ENCODE assay signal across 8 cellular contexts in the genomic region with DNA sequence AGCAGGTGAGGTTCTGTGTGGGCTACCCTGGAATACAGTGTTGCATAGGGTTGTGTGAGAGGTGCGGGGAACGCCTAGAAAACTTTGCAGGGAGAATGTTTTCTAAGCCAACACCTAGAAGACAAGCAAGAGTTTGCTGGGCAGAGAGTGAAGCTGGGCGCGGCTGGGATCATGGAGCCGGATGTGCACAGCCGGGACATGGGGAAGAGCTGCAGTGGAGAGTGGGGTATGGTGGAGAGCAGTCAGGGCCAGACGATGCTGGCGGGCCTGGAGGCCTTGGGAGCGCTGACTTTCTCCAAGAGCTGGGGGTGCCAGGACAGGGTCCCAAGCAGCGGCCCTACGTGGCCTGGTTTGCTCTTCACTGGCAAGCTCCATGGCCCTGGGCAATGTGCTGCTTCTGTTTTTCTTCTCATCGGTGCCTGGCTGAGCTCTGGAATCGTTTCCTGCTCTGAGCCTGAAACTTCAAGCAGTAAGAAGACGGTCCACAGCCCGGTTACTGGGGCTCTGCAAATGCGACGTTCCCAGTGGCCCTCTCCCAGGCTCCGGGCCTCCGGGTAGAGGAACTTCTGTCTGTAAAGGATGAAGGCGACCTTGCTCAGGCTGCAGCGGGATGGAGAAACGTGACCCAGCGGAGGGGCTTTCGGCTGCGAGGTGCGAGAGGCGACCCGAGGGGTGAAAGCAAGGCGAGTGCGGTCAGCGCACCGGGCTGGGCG. TPM values are rescaled to one million over a fixed set of nuclear protein-coding genes. Genes with fewer than 3 reads are reported as not detected.
DNase-seq lines count a peak whose midpoint lies in the region; ATAC-seq and TF ChIP-seq lines count a peak whose summit lies in the region.

No MANE protein-coding gene starts in this region.

- DNase-seq in activated CD8-positive, alpha-beta memory T cell treated with anti-CD3 and anti-CD28 coated beads, Interleukin-2, amount 10 ng/mL, durations not matched to agents 7 days and 5 days: no peak
- DNase-seq in activated CD8-positive, alpha-beta memory T cell treated with anti-CD3 and anti-CD28 coated beads for 24 hours: no peak
- DNase-seq in effector memory CD4-positive, alpha-beta T cell: no peak
- no peak for DNase-seq in memory B cell (ENCODE audit: low spot score in 2 of 2)
- DNase-seq in COLO829 (ENCODE audit: low spot score): no peak

- H3K27ac Mint-ChIP-seq in activated CD8-positive, alpha-beta memory T cell treated with anti-CD3 and anti-CD28 coated beads, Interleukin-2, amount 10 ng/mL, durations not matched to agents 7 days and 5 days: peak overlapping the region; percentile 81
- H3K27ac Mint-ChIP-seq in memory B cell: no peak overlapping the region

- H3K4me3 Mint-ChIP-seq in activated CD8-positive, alpha-beta memory T cell treated with anti-CD3 and anti-CD28 coated beads, Interleukin-2, amount 10 ng/mL, durations not matched to agents 7 days and 5 days: peak overlapping the region; percentile 74
- peak overlapping the region; percentile 85 for H3K4me3 Mint-ChIP-seq in memory B cell

- no peaks in the 10 kb centered on the region for H3K9me3 Mint-ChIP-seq in activated CD8-positive, alpha-beta memory T cell treated with anti-CD3 and anti-CD28 coated beads, Interleukin-2, amount 10 ng/mL, durations not matched to agents 7 days and 5 days (ENCODE audit: low read depth)
- H3K9me3 Mint-ChIP-seq in memory B cell: no peaks in the 10 kb centered on the region

- CTCF ChIA-PET in activated CD8-positive, alpha-beta memory T cell treated with anti-CD3 and anti-CD28 coated beads, Interleukin-2, amount 10 ng/mL, durations not matched to agents 7 days and 5 days (lab: Charles Lee): interaction anchor here (0.7 to 10.0 kb wide), 54 partner anchors 9 to 463 kb away, joined by 3 to 235 read pairs (median 5); a partner anchor contains a TSS

- H3K36me3 ChIP-seq in effector memory CD4-positive, alpha-beta T cell (ENCODE audit: control insufficient read depth, insufficient read depth, low read length): no peaks in the 10 kb centered on the region
- no peaks in the 10 kb centered on the region for H3K36me3 ChIP-seq in stomach smooth muscle (ENCODE audit: control insufficient read depth in 2 of 2, insufficient read depth in 2 of 2, low read length in 2 of 2)

- H3K4me1 Mint-ChIP-seq in activated CD8-positive, alpha-beta memory T cell treated with anti-CD3 and anti-CD28 coated beads, Interleukin-2, amount 10 ng/mL, durations not matched to agents 7 days and 5 days: peaks cover 8% of the 10 kb centered on the region
- peaks cover 10% of the 10 kb centered on the region for H3K4me1 Mint-ChIP-seq in memory B cell

- ATAC-seq in activated CD8-positive, alpha-beta memory T cell treated with anti-CD3 and anti-CD28 coated beads, Interleukin-2, amount 10 ng/mL, durations not matched to agents 7 days and 5 days: peak; percentile 11
- ATAC-seq in HG02938 (IDR thresholded peaks at IDR 0.05; ENCODE audit: unreplicated experiment) (peak; percentile 29), SK-N-SH treated with all-trans-retinoic acid at 6 μM for 48 hours (peak; percentile 31), memory B cell (ENCODE audit: low read depth) (peak; percentile 21)

- H3K27me3 Mint-ChIP-seq in activated CD8-positive, alpha-beta memory T cell treated with anti-CD3 and anti-CD28 coated beads, Interleukin-2, amount 10 ng/mL, durations not matched to agents 7 days and 5 days: peaks cover 46% of the 10 kb centered on the region
- peaks cover 6% of the 10 kb centered on the region for H3K27me3 Mint-ChIP-seq in memory B cell

- H3K27me3 ChIP-seq in effector memory CD4-positive, alpha-beta T cell (replicated peaks; ENCODE audit: control insufficient read depth, insufficient read depth, low read length, poor library complexity, severe bottlenecking): peaks cover 12% of the 10 kb centered on the region
- no peaks in the 10 kb centered on the region for H3K27me3 ChIP-seq in stomach smooth muscle (ENCODE audit: control insufficient read depth in 1 of 2, insufficient read depth in 2 of 2, low read length in 2 of 2)

- peak overlapping the region; percentile 91 for H3K4me3 ChIP-seq in effector memory CD4-positive, alpha-beta T cell (ENCODE audit: insufficient read depth, low read depth, low read length, poor library complexity, severe bottlenecking)
- peak overlapping the region; percentile 79 to 80 for H3K4me3 ChIP-seq in stomach smooth muscle (ENCODE audit: low read length in 2 of 2)

- H3K9me3 ChIP-seq in effector memory CD4-positive, alpha-beta T cell (ENCODE audit: control insufficient read depth, low read length): no peaks in the 10 kb centered on the region
- H3K9me3 ChIP-seq in stomach smooth muscle (ENCODE audit: control insufficient read depth in 2 of 2, low read length in 2 of 2): no peaks in the 10 kb centered on the region

- H3K36me3 Mint-ChIP-seq in activated CD8-positive, alpha-beta memory T cell treated with anti-CD3 and anti-CD28 coated beads, Interleukin-2, amount 10 ng/mL, durations not matched to agents 7 days and 5 days: no peaks in the 10 kb centered on the region
- H3K36me3 Mint-ChIP-seq in memory B cell: no peaks in the 10 kb centered on the region

- H3K4me1 ChIP-seq in effector memory CD4-positive, alpha-beta T cell (ENCODE audit: control insufficient read depth, insufficient read depth, low read length, poor library complexity, severe bottlenecking): peaks cover 15% of the 10 kb centered on the region
- peaks cover 48% of the 10 kb centered on the region for H3K4me1 ChIP-seq in stomach smooth muscle (ENCODE audit: control insufficient read depth, insufficient read depth, low read length)

- peak overlapping the region; percentile 59 to 81 for H3K9ac ChIP-seq in stomach smooth muscle (ENCODE audit: low read length in 2 of 2)

- H3K27ac ChIP-seq in effector memory CD4-positive, alpha-beta T cell (ENCODE audit: insufficient read depth, low read length, poor library complexity, severe bottlenecking): peak overlapping the region; percentile 56
- H3K27ac ChIP-seq in stomach smooth muscle (ENCODE audit: low read length): peak overlapping the region; percentile 94

TF ChIP-seq in SK-N-SH treated with all-trans-retinoic acid at 6 μM for 48 hours, 23 proteins besides CTCF, POLR2A, EP300 and RAD21 (continues in another document):
- TF ChIP-seq ZC3H10 (CRISPR knock-in tag; IDR thresholded peaks at IDR 0.05): no peak
- no peak for TF ChIP-seq GLIS3 (CRISPR knock-in tag; IDR thresholded peaks at IDR 0.05)
- TF ChIP-seq ZNF565 (CRISPR knock-in tag; conservative IDR thresholded peaks at IDR 0.05; ENCODE audit: low read depth): no peak
- no peak for TF ChIP-seq ARNTL (CRISPR knock-in tag; IDR thresholded peaks at IDR 0.05; ENCODE audit: borderline replicate concordance, low read depth)
- no peak for TF ChIP-seq ZNF8 (CRISPR knock-in tag; IDR thresholded peaks at IDR 0.05)
- no peak for TF ChIP-seq ZFP3 (CRISPR knock-in tag; IDR thresholded peaks at IDR 0.05)
- TF ChIP-seq RARB (CRISPR knock-in tag; IDR thresholded peaks at IDR 0.05): no peak
- TF ChIP-seq TCF4 (CRISPR knock-in tag; IDR thresholded peaks at IDR 0.05; ENCODE audit: borderline replicate concordance): no peak
- no peak for TF ChIP-seq ZFP30 (CRISPR knock-in tag; IDR thresholded peaks at IDR 0.05)
- TF ChIP-seq, protein P1, sequence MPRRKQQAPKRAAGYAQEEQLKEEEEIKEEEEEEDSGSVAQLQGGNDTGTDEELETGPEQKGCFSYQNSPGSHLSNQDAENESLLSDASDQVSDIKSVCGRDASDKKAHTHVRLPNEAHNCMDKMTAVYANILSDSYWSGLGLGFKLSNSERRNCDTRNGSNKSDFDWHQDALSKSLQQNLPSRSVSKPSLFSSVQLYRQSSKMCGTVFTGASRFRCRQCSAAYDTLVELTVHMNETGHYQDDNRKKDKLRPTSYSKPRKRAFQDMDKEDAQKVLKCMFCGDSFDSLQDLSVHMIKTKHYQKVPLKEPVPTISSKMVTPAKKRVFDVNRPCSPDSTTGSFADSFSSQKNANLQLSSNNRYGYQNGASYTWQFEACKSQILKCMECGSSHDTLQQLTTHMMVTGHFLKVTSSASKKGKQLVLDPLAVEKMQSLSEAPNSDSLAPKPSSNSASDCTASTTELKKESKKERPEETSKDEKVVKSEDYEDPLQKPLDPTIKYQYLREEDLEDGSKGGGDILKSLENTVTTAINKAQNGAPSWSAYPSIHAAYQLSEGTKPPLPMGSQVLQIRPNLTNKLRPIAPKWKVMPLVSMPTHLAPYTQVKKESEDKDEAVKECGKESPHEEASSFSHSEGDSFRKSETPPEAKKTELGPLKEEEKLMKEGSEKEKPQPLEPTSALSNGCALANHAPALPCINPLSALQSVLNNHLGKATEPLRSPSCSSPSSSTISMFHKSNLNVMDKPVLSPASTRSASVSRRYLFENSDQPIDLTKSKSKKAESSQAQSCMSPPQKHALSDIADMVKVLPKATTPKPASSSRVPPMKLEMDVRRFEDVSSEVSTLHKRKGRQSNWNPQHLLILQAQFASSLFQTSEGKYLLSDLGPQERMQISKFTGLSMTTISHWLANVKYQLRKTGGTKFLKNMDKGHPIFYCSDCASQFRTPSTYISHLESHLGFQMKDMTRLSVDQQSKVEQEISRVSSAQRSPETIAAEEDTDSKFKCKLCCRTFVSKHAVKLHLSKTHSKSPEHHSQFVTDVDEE (CRISPR knock-in tag; IDR thresholded peaks at IDR 0.05): no peak
- TF ChIP-seq, protein P2, sequence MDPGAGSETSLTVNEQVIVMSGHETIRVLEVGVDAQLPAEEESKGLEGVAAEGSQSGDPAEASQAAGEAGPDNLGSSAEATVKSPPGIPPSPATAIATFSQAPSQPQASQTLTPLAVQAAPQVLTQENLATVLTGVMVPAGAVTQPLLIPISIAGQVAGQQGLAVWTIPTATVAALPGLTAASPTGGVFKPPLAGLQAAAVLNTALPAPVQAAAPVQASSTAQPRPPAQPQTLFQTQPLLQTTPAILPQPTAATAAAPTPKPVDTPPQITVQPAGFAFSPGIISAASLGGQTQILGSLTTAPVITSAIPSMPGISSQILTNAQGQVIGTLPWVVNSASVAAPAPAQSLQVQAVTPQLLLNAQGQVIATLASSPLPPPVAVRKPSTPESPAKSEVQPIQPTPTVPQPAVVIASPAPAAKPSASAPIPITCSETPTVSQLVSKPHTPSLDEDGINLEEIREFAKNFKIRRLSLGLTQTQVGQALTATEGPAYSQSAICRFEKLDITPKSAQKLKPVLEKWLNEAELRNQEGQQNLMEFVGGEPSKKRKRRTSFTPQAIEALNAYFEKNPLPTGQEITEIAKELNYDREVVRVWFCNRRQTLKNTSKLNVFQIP (CRISPR knock-in tag; IDR thresholded peaks at IDR 0.05; ENCODE audit: borderline replicate concordance, low read depth): no peak
- no peak for TF ChIP-seq ZNF70 (CRISPR knock-in tag; IDR thresholded peaks at IDR 0.05)

RNA-seq across cellular contexts. Expression of a gene that starts 51.9 kb away (rescaled TPM):
- total RNA-seq in activated CD8-positive, alpha-beta memory T cell treated with anti-CD3 and anti-CD28 coated beads, Interleukin-2, amount 10 ng/mL, durations not matched to agents 7 days and 5 days: under 1 TPM; 0.02 to 0.06 TPM
